20 cellular contexts compared by ENCODE assay signal in genomic region chr2:30689496-30690125, GRCh38.
DNase-seq lines count a peak whose midpoint lies in the region; ATAC-seq and TF ChIP-seq lines count a peak whose summit lies in the region.
"Had no signal": no experiment of that assay in that cellular context is flagged by ENCODE, and none has a peak within 500 bp of the region (broad histone marks: within the 10 kb centered on the region; RNA-seq: fewer than 3 reads in every experiment).

No MANE protein-coding gene starts in this region.

- no peak overlapping the region for H3K23ac ChIP-seq in mesenchymal stem cell (ENCODE audit: low read length in 2 of 2)

- no peak overlapping the region for H3K4me3 ChIP-seq in WERI-Rb-1 (ENCODE audit: low read depth, low read length)
- H3K4me3 ChIP-seq in esophagus muscularis mucosa = no peak overlapping the region
- no peak overlapping the region for H3K4me3 ChIP-seq in lung
- H3K4me3 ChIP-seq in gastrocnemius medialis = no peak overlapping the region
- H3K4me3 ChIP-seq in mesenchymal stem cell (ENCODE audit: insufficient read depth in 1 of 2, low read depth in 1 of 2, low read length in 2 of 2) = no peak overlapping the region
- H3K4me3 ChIP-seq: MG63, neural progenitor cell had no signal

- H3K27me3 ChIP-seq in WERI-Rb-1 (ENCODE audit: insufficient read depth, low read depth, severe bottlenecking) = no peaks in the 10 kb centered on the region
- H3K27me3 ChIP-seq in esophagus muscularis mucosa = no peaks in the 10 kb centered on the region
- no peaks in the 10 kb centered on the region for H3K27me3 ChIP-seq in lung (ENCODE audit: control insufficient read depth, insufficient read depth)
- H3K27me3 ChIP-seq in gastrocnemius medialis = no peaks in the 10 kb centered on the region
- H3K27me3 ChIP-seq in mesenchymal stem cell (ENCODE audit: control insufficient read depth in 1 of 2, insufficient read depth in 1 of 2, low read length in 2 of 2) = peaks cover 0 to 5% of the 10 kb centered on the region in 2 experiments
- H3K27me3 ChIP-seq: MG63, neural progenitor cell had no signal

- H2BK12ac ChIP-seq in mesenchymal stem cell (ENCODE audit: low read length in 2 of 2) = no peak overlapping the region

- H3K4me2 ChIP-seq in mesenchymal stem cell (ENCODE audit: low read length, poor library complexity, severe bottlenecking) = no peak overlapping the region
- H3K4me2 ChIP-seq: neural progenitor cell had no signal

- in situ Hi-C loops in gastrocnemius medialis (cut with MboI; ENCODE audit: low sequenced_read_pairs in 4 of 4) = no loop called here

- H3K79me1 ChIP-seq in mesenchymal stem cell (replicated peaks; ENCODE audit: low read length, poor library complexity, severe bottlenecking) = no peaks in the 10 kb centered on the region

- intact Hi-C loops in esophagus muscularis mucosa (cut with DNase I) = loop anchor here (5.0 kb wide), 3 partner anchors 327 to 457 kb away; partner anchors contain the start of gene LBH
- intact Hi-C loops in gastrocnemius medialis (cut with DNase I; ENCODE audit: low total_unique reads) = loop anchor here (5.0 kb wide), 3 partner anchors 42 to 527 kb away; no protein-coding TSS in a partner anchor

- no peak overlapping the region for H4K91ac ChIP-seq in mesenchymal stem cell (ENCODE audit: low read length)

- no peak overlapping the region for H3K18ac ChIP-seq in mesenchymal stem cell (ENCODE audit: low read depth in 1 of 2, low read length in 2 of 2)

- H3K4me1 ChIP-seq in esophagus muscularis mucosa = peaks cover 37 to 93% (median 89%) of the 10 kb centered on the region in 4 donors
- H3K4me1 ChIP-seq in lung (ENCODE audit: control insufficient read depth in 2 of 2, insufficient read depth in 2 of 2, low read length in 2 of 2) = peaks cover 0 to 4% of the 10 kb centered on the region in 2 donors
- H3K4me1 ChIP-seq in gastrocnemius medialis = peaks cover 16 to 27% of the 10 kb centered on the region in 2 donors
- H3K4me1 ChIP-seq in mesenchymal stem cell (ENCODE audit: control insufficient read depth, insufficient read depth, low read depth, low read length) = no peaks in the 10 kb centered on the region

- 76% methylated on average over 6 of the region's 6 CpGs for WGBS in esophagus muscularis mucosa
- WGBS in lung, 2 donors = 65 to 66% methylated on average over 6 of the region's 6 CpGs
- WGBS in mesenchymal stem cell = 81% methylated on average over 6 of the region's 6 CpGs

- no peak overlapping the region for H3K14ac ChIP-seq in mesenchymal stem cell (ENCODE audit: low read length in 2 of 2)

- H2BK15ac ChIP-seq in mesenchymal stem cell (ENCODE audit: low read depth, poor library complexity, severe bottlenecking) = no peak overlapping the region

- H2BK5ac ChIP-seq in mesenchymal stem cell (ENCODE audit: low read depth, low read length, poor library complexity, severe bottlenecking) = no peak overlapping the region

- no peak overlapping the region for H2AK5ac ChIP-seq in mesenchymal stem cell (ENCODE audit: low read length, severe bottlenecking)

- H3K9ac ChIP-seq in mesenchymal stem cell (ENCODE audit: low read length) = no peak overlapping the region
- H3K9ac ChIP-seq: neural progenitor cell had no signal

- TF ChIP-seq POLR2A in esophagus muscularis mucosa (IDR thresholded peaks at IDR 0.05; ENCODE audit: low read depth) (no peak), gastrocnemius medialis (IDR thresholded peaks at IDR 0.05) (no peak)

- H3K27ac ChIP-seq in WERI-Rb-1 = peak overlapping the region; percentile 73
- peak overlapping the region; percentile 79 to 83 (median 82) for H3K27ac ChIP-seq in esophagus muscularis mucosa (replicated peaks in 1 of 4)
- peak overlapping the region; percentile 49 to 75 for H3K27ac ChIP-seq in lung (ENCODE audit: low read depth in 1 of 2, low read length in 1 of 2)
- peak overlapping the region; percentile 9 to 58 (median 22) for H3K27ac ChIP-seq in gastrocnemius medialis
- no peak overlapping the region for H3K27ac ChIP-seq in mesenchymal stem cell (ENCODE audit: low read length, poor library complexity, severe bottlenecking)
- H3K27ac ChIP-seq: epithelial cell of prostate, neural progenitor cell had no signal

- TF ChIP-seq CTCF in WERI-Rb-1 (IDR thresholded peaks at IDR 0.05; ENCODE audit: low read depth, low read length) (no peak), esophagus muscularis mucosa (IDR thresholded peaks at IDR 0.05) (no peak), lung (IDR thresholded peaks at IDR 0.05; ENCODE audit: control extremely low read depth, extremely low read depth) (no peak), gastrocnemius medialis (IDR thresholded peaks at IDR 0.05 in 4 of 5, conservative IDR thresholded peaks at IDR 0.05 in 1 of 5) (no peak), GM10266 (IDR thresholded peaks at IDR 0.05; ENCODE audit: control insufficient read depth, insufficient read depth, low read depth, missing control alignments) (no peak)

- no peaks in the 10 kb centered on the region for H3K9me3 ChIP-seq in WERI-Rb-1 (ENCODE audit: severe bottlenecking)
- H3K9me3 ChIP-seq in esophagus muscularis mucosa = no peaks in the 10 kb centered on the region
- H3K9me3 ChIP-seq in lung (ENCODE audit: control insufficient read depth in 2 of 2, insufficient read depth in 1 of 2, low read length in 1 of 2) = no peaks in the 10 kb centered on the region
- no peaks in the 10 kb centered on the region for H3K9me3 ChIP-seq in gastrocnemius medialis
- H3K9me3 ChIP-seq in mesenchymal stem cell (ENCODE audit: control insufficient read depth, low read length) = no peaks in the 10 kb centered on the region
- H3K9me3 ChIP-seq: MG63 had no signal

- no peak overlapping the region for H4K8ac ChIP-seq in mesenchymal stem cell (ENCODE audit: low read length)

- no peak overlapping the region for H2BK120ac ChIP-seq in mesenchymal stem cell (ENCODE audit: low read depth, low read length)

- ATAC-seq in lung (ENCODE audit: insufficient read depth, low FRiP score) (no peak), gastrocnemius medialis (no peak), GM19351 (IDR thresholded peaks at IDR 0.05; ENCODE audit: unreplicated experiment) (no peak)
- ATAC-seq: T-cell had no signal

- no peak for TF ChIP-seq EP300 in esophagus muscularis mucosa (IDR thresholded peaks at IDR 0.05)

- H3K36me3 ChIP-seq in WERI-Rb-1 = no peaks in the 10 kb centered on the region
- H3K36me3 ChIP-seq in esophagus muscularis mucosa = no peaks in the 10 kb centered on the region
- H3K36me3 ChIP-seq in lung (ENCODE audit: control insufficient read depth in 2 of 2, insufficient read depth in 2 of 2, low read length in 2 of 2) = no peaks in the 10 kb centered on the region
- no peaks in the 10 kb centered on the region for H3K36me3 ChIP-seq in gastrocnemius medialis
- H3K36me3 ChIP-seq in mesenchymal stem cell (ENCODE audit: control insufficient read depth in 1 of 2, insufficient read depth in 2 of 2, low read depth in 1 of 2, low read length in 2 of 2) = no peaks in the 10 kb centered on the region
- H3K36me3 ChIP-seq: MG63, neural progenitor cell had no signal

- H3K4ac ChIP-seq in mesenchymal stem cell (ENCODE audit: low read depth in 1 of 2, low read length in 2 of 2) = no peak overlapping the region

- DNase-seq in WERI-Rb-1 (no peak), esophagus muscularis mucosa (ENCODE audit: extremely low spot score) (peak; percentile 91), lung (ENCODE audit: low spot score) (no peak), gastrocnemius medialis (no peak), COLO668 (lab: John Stamatoyannopoulos, UW; ENCODE audit: unreplicated experiment) (no peak), mesenchymal stem cell (no peak), GM10266 (ENCODE audit: extremely low spot score) (no peak)
- DNase-seq: activated CD4-positive, alpha-beta T cell treated with anti-CD3 and anti-CD28 coated beads, Interleukin-2, amount 50 U/mL, for 1 hour; activated effector memory CD4-positive, alpha-beta T cell treated with Interleukin-2 at 50 U/mL for 16 hours; caudate nucleus; foreskin melanocyte; MG63; NCI-H1436 treated with DMSO at 0.1 percent for 48 hours; NCI-H2171; NCI-H526 treated with DMSO at 0.1 percent for 48 hours; SIG-M5; T-cell had no signal

- H2AFZ ChIP-seq in mesenchymal stem cell (ENCODE audit: low read depth, low read length) = no peak overlapping the region
